Comparison of ENCODE assay signal across 9 cellular contexts in the genomic region with DNA sequence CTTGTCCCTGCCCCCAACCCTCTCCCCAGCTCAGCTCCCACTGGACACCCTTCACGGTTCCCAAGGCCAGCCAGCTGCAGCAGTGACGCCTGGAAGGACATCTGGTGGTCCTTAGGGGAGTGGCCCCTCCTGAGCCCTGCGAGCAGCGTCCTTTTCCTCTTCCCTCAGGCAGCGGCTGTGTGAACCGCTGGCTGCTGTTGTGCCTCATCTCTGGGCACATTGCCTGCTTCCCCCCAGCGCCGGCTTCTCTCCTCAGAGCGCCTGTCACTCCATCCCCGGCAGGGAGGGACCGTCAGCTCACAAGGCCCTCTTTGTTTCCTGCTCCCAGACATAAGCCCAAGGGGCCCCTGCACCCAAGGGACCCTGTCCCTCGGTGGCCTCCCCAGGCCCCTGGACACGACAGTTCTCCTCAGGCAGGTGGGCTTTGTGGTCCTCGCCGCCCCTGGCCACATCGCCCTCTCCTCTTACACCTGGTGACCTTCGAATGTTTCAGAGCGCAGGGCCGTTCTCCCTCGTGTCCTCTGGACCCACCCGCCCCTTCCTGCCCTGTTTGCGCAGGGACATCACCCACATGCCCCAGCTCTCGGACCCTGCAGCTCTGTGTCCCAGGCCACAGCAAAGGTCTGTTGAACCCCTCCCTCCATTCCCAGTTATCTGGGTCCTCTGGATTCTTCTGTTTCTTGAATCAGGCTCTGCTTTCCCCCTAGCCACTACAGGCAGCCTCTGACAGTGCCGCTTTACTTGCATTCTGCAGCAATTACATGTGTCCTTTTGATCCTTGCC. TPM values are rescaled to one million over a fixed set of nuclear protein-coding genes. Genes with fewer than 3 reads are reported as not detected.
A peak's percentile ranks its signal among the peaks of the same experiment; 100 is the strongest.
DNase-seq lines count a peak whose midpoint lies in the region; ATAC-seq and TF ChIP-seq lines count a peak whose summit lies in the region.
"Had no signal": no experiment of that assay in that cellular context is flagged by ENCODE, and none has a peak within 500 bp of the region (broad histone marks: within the 10 kb centered on the region; RNA-seq: fewer than 3 reads in every experiment).

No MANE protein-coding gene starts in this region.

- H3K4me3 ChIP-seq in fibroblast of villous mesenchyme (ENCODE audit: low read depth, low read length) = no peak overlapping the region
- H3K4me3 ChIP-seq: SJSA1 had no signal

- peak; percentile 75 for DNase-seq in GM03348 (ENCODE audit: low spot score)
- peak; percentile 17 for DNase-seq in T1000 (lab: John Stamatoyannopoulos, UW)
- peak; percentile 55 for DNase-seq in fibroblast of villous mesenchyme (ENCODE audit: low read depth)
- peak; percentile 78 for DNase-seq in occipital lobe (lab: John Stamatoyannopoulos, UW)
- DNase-seq in HuH-7.5 (ENCODE audit: low spot score) = no peak
- DNase-seq in amniotic stem cell (lab: John Stamatoyannopoulos, UW) = no peak

- ATAC-seq in HG03342 (IDR thresholded peaks at IDR 0.05; ENCODE audit: unreplicated experiment) (no peak), HG03520 (IDR thresholded peaks at IDR 0.05; ENCODE audit: unreplicated experiment) (no peak)

- peak; percentile 2 for TF ChIP-seq CTCF in fibroblast of villous mesenchyme (IDR thresholded peaks at IDR 0.05; ENCODE audit: insufficient read depth, low read depth, low read length)

RNA-seq across cellular contexts. Expression of a gene that starts 35.8 kb away (rescaled TPM):
- 0.43 and 0.64 TPM in 2 replicates for total RNA-seq in fibroblast of villous mesenchyme
- 0.16 TPM for total RNA-seq in occipital lobe

Comparison
In these comparisons a context has a peak if more than half of its experiments do, and no peak if none do; other contexts are left out.
1. DNase-seq: peak in GM03348 (single experiment), T1000 (single experiment), fibroblast of villous mesenchyme (single experiment) and occipital lobe (single experiment); none in HuH-7.5 (single experiment) and amniotic stem cell (single experiment).